8 cellular contexts compared by ENCODE assay signal in the genomic region with DNA sequence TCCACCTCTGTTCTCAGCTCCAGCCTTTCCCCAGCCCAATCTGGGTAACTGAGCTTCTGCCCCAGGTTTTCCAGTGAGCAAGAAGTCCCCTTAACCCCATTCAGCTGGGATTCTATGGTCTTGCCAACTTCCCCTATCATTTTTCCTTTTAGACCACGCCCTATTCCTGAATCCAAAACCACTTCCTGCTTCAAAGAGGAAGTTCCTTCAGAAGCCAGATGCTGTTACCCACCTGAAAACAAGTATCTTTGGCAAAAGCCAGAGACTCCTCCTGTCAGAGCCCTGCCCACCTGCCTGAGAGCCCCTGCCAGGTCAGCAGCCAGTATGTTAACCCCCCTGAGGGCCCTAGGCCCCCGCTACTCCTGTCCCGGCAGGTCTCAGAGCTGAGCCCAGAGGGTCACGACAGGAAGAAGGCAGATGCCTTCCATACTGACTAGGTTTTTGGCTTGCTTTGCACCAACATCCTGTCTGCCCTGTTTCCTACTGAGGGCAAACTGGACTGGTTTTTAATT. TPM values are rescaled to one million over a fixed set of nuclear protein-coding genes. Genes with fewer than 3 reads are reported as not detected.
A peak's percentile ranks its signal among the peaks of the same experiment; 100 is the strongest.
DNase-seq lines count a peak whose midpoint lies in the region; ATAC-seq, FAIRE-seq and TF ChIP-seq lines count a peak whose summit lies in the region.

No MANE protein-coding gene starts in this region.

- H3K4me3 ChIP-seq in bronchial epithelial cell (ENCODE audit: low read depth, low read length) (no peak overlapping the region), osteoblast (ENCODE audit: insufficient read depth, low read length) (no peak overlapping the region), BE2C (ENCODE audit: low read depth, low read length) (no peak overlapping the region)

- no peaks in the 10 kb centered on the region for H4K20me1 ChIP-seq in osteoblast (ENCODE audit: insufficient read depth, low read length)

- H3K36me3 ChIP-seq in bronchial epithelial cell (ENCODE audit: control insufficient read depth, insufficient read depth, low read length): no peaks in the 10 kb centered on the region
- no peaks in the 10 kb centered on the region for H3K36me3 ChIP-seq in osteoblast (ENCODE audit: insufficient read depth, low read length)
- H3K36me3 ChIP-seq in BE2C: no peaks in the 10 kb centered on the region

- peak; percentile 77 for DNase-seq in GDM1 (lab: John Stamatoyannopoulos, UW)
- peak; percentile 43 for DNase-seq in NCI-H2029 treated with DMSO at 0.1 percent for 48 hours (lab: John Stamatoyannopoulos, UW)
- DNase-seq in bronchial epithelial cell (ENCODE audit: low read depth): peak; percentile 95
- peak; percentile 69 for DNase-seq in osteoblast (ENCODE audit: insufficient read length, low spot score, missing footprints)
- no peak for DNase-seq in putamen (ENCODE audit: low spot score)
- DNase-seq in BE2C: no peak

- H3K9me3 ChIP-seq in osteoblast (ENCODE audit: low read depth, low read length): no peaks in the 10 kb centered on the region
- no peaks in the 10 kb centered on the region for H3K9me3 ChIP-seq in BE2C

- H3K27me3 ChIP-seq in bronchial epithelial cell (ENCODE audit: control insufficient read depth, insufficient read depth, low read length) (no peaks in the 10 kb centered on the region), osteoblast (ENCODE audit: insufficient read depth, low read length) (no peaks in the 10 kb centered on the region), BE2C (no peaks in the 10 kb centered on the region)

- H2AFZ ChIP-seq in osteoblast (ENCODE audit: low read length): no peak overlapping the region

- no peak overlapping the region for H3K4me2 ChIP-seq in osteoblast (ENCODE audit: insufficient read depth, low read length)

- no peak for TF ChIP-seq CTCF in bronchial epithelial cell (IDR thresholded peaks at IDR 0.05; ENCODE audit: insufficient read depth, low read length, severe bottlenecking)
- TF ChIP-seq CTCF in osteoblast (IDR thresholded peaks at IDR 0.05; ENCODE audit: extremely low read depth, low read depth, low read length): no peak
- TF ChIP-seq CTCF in BE2C (IDR thresholded peaks at IDR 0.05; ENCODE audit: low read depth, low read length): no peak

- no peak for ATAC-seq in HG02571 (IDR thresholded peaks at IDR 0.05; ENCODE audit: unreplicated experiment)
- no peak for ATAC-seq in GM19328 (IDR thresholded peaks at IDR 0.05; ENCODE audit: unreplicated experiment)

- no peaks in the 10 kb centered on the region for H3K79me2 ChIP-seq in osteoblast (ENCODE audit: insufficient read depth, low read length)

- peaks cover 53% of the 10 kb centered on the region for H3K4me1 ChIP-seq in osteoblast (ENCODE audit: insufficient read depth, low read length)
- no peaks in the 10 kb centered on the region for H3K4me1 ChIP-seq in BE2C

- peak overlapping the region; percentile 98 for H3K27ac ChIP-seq in osteoblast (ENCODE audit: low read depth, low read length)

- no peak for FAIRE-seq in bronchial epithelial cell (lab: Jason Lieb, UNC)

RNA-seq across cellular contexts. Expression of a gene that starts 20.3 kb away (rescaled TPM):
- total RNA-seq in bronchial epithelial cell (75.0 and 95.9 TPM in 2 replicates), osteoblast (109 and 156 TPM in 2 replicates)
- polyA plus RNA-seq in BE2C (2012; ENCODE audit: insufficient read depth, insufficient read length, low read depth): 5.7 TPM

Comparison
In these comparisons a context has a peak if more than half of its experiments do, and no peak if none do; other contexts are left out.
1. DNase-seq: peak in GDM1 (single experiment), NCI-H2029 treated with DMSO at 0.1 percent for 48 hours (single experiment), bronchial epithelial cell (single experiment) and osteoblast (single experiment); none in putamen (single experiment) and BE2C (single experiment).